In the genomic region with DNA sequence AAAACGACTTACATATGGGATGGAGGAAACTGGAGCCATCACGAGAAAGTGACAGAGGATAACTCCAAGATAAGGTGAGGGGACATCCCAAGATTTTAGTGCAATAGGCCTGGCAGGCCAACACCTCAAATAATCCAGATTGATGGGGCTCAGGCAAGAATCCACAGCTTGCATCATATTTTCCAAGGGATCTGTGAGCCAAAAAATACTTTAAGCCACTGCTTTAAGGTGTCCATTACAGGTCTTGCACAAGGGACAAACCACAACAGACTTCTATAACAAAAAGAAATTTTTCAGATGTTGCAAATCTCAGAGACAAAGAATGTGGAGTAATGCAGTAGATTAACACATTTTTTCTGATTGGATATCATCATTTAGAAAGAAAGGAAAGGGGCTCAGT, we compare ENCODE assay signal across 1 cellular context.
TF ChIP-seq lines count a peak whose summit lies in the region.

No MANE protein-coding gene starts in this region.

TF ChIP-seq in WTC11, 78 proteins besides CTCF, POLR2A, EP300 and RAD21 (continued from another document):
- TF ChIP-seq PRDM15 (CRISPR knock-in tag; IDR thresholded peaks at IDR 0.05): no peak
- TF ChIP-seq, protein P1, sequence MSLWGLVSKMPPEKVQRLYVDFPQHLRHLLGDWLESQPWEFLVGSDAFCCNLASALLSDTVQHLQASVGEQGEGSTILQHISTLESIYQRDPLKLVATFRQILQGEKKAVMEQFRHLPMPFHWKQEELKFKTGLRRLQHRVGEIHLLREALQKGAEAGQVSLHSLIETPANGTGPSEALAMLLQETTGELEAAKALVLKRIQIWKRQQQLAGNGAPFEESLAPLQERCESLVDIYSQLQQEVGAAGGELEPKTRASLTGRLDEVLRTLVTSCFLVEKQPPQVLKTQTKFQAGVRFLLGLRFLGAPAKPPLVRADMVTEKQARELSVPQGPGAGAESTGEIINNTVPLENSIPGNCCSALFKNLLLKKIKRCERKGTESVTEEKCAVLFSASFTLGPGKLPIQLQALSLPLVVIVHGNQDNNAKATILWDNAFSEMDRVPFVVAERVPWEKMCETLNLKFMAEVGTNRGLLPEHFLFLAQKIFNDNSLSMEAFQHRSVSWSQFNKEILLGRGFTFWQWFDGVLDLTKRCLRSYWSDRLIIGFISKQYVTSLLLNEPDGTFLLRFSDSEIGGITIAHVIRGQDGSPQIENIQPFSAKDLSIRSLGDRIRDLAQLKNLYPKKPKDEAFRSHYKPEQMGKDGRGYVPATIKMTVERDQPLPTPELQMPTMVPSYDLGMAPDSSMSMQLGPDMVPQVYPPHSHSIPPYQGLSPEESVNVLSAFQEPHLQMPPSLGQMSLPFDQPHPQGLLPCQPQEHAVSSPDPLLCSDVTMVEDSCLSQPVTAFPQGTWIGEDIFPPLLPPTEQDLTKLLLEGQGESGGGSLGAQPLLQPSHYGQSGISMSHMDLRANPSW (CRISPR knock-in tag; conservative IDR thresholded peaks at IDR 0.05; ENCODE audit: low read depth): no peak
- no peak for TF ChIP-seq ETV6 (CRISPR knock-in tag; IDR thresholded peaks at IDR 0.05)
- no peak for TF ChIP-seq JUN (CRISPR knock-in tag; IDR thresholded peaks at IDR 0.05)
- TF ChIP-seq CBFB (CRISPR knock-in tag; IDR thresholded peaks at IDR 0.05; ENCODE audit: low read depth): no peak
- no peak for TF ChIP-seq ERG (CRISPR knock-in tag; IDR thresholded peaks at IDR 0.05)
